Comparison of ENCODE assay signal across 13 cellular contexts in genomic region chr21:38139380-38140168, GRCh38.
A peak's percentile ranks its signal among the peaks of the same experiment; 100 is the strongest.
DNase-seq lines count a peak whose midpoint lies in the region; ATAC-seq, FAIRE-seq and TF ChIP-seq lines count a peak whose summit lies in the region.
"Had no signal": no experiment of that assay in that cellular context is flagged by ENCODE, and none has a peak within 500 bp of the region (broad histone marks: within the 10 kb centered on the region; RNA-seq: fewer than 3 reads in every experiment).

No MANE protein-coding gene starts in this region.

- CTCF ChIA-PET in A549 (lab: Yijun Ruan, JAX): interaction anchor here (0.7 to 1.6 kb wide), 4 partner anchors 10 to 216 kb away, joined by 3 to 10 read pairs (median 6); no protein-coding TSS in a partner anchor

- H3K9me3 ChIP-seq in A549 (peaks cover 46% of the 10 kb centered on the region), right atrium auricular region (no peaks in the 10 kb centered on the region)

- peak; percentile 2 to 71; a peak in 4 of 5 replicates for TF ChIP-seq RAD21 in A549 (conservative IDR thresholded peaks at IDR 0.05 in 1 of 2, IDR thresholded peaks at IDR 0.05 in 1 of 2)

- TF ChIP-seq POLR2A in A549 (IDR thresholded peaks at IDR 0.05; ENCODE audit: low read length): no peak

- POLR2A ChIA-PET in A549 (lab: Yijun Ruan, JAX): interaction anchor here (0.8 to 1.9 kb wide), 4 partner anchors 120 to 575 kb away, joined by 3 to 13 read pairs (median 6); no protein-coding TSS in a partner anchor

- no peak for TF ChIP-seq CTCF in A549 (IDR thresholded peaks at IDR 0.05)
- no peak for TF ChIP-seq CTCF in right atrium auricular region (IDR thresholded peaks at IDR 0.05)

- peak overlapping the region; percentile 93 to 99 for H3K27ac ChIP-seq in A549
- no peak overlapping the region for H3K27ac ChIP-seq in right atrium auricular region
- H3K27ac ChIP-seq: left ventricle myocardium inferior had no signal

- ATAC-seq in A549 (peak; percentile 90 to 95), GM19023 (IDR thresholded peaks at IDR 0.05; ENCODE audit: unreplicated experiment) (no peak), GM21723 (IDR thresholded peaks at IDR 0.05; ENCODE audit: unreplicated experiment) (no peak)

- DNase-seq in A549 (ENCODE audit: low read depth in 1 of 2, low spot score in 1 of 2) (peak; percentile 66 to 98), M059J (ENCODE audit: low read depth) (peak; percentile 96), SHP77 treated with DMSO at 0.1 percent for 48 hours (lab: John Stamatoyannopoulos, UW) (peak; percentile 79), iris pigment epithelial cell (ENCODE audit: low read depth) (peak; percentile 90), HCEC 1CT (no peak), right atrium auricular region (ENCODE audit: low spot score) (no peak)
- DNase-seq: activated T-cell treated with anti-CD3 and anti-CD28 coated beads, Interleukin-2, amount 50 U/mL, for 24 hours; occipital lobe; stimulated activated CD4-positive, alpha-beta T cell treated with anti-CD3 and anti-CD28 coated beads, Interleukin-2, amount 100 ng/mL, for 48 hours had no signal

- H3K4me2 ChIP-seq in A549: peak overlapping the region; percentile 81

- H3K27me3 ChIP-seq in right atrium auricular region: no peaks in the 10 kb centered on the region

- no peak for FAIRE-seq in A549 (lab: Jason Lieb, UNC)
- FAIRE-seq: G401.6 had no signal

- H3K4me3 ChIP-seq in A549 (no peak overlapping the region), right atrium auricular region (no peak overlapping the region)
- H3K4me3 ChIP-seq: left ventricle myocardium inferior had no signal

- H3K4me1 ChIP-seq in A549 (peaks cover 56% of the 10 kb centered on the region), right atrium auricular region (peaks cover 0 to 9% of the 10 kb centered on the region in 2 donors)

- peak; percentile 99 for TF ChIP-seq EP300 in A549 (IDR thresholded peaks at IDR 0.05)

- WGBS in A549 (ENCODE audit: missing lambda C conversion rate): 17% methylated on average over 5 of the region's 5 CpGs

- H3K36me3 ChIP-seq in right atrium auricular region: no peaks in the 10 kb centered on the region
- H3K36me3 ChIP-seq: left ventricle myocardium inferior had no signal

TF ChIP-seq in A549, 52 proteins besides CTCF, POLR2A, EP300 and RAD21:
- TF ChIP-seq HOXB13 (CRISPR knock-in tag; IDR thresholded peaks at IDR 0.05; ENCODE audit: low read depth) (peak; percentile 35; the same call in 1 of the 2 replicates), EHMT2 (IDR thresholded peaks at IDR 0.05; ENCODE audit: low read depth) (no peak), CHD2 (IDR thresholded peaks at IDR 0.05; ENCODE audit: low read length, partially characterized antibody) (peak; percentile 27), RARB (CRISPR knock-in tag; IDR thresholded peaks at IDR 0.05) (peak; percentile 91), HOXA7 (CRISPR knock-in tag; IDR thresholded peaks at IDR 0.05) (no peak), FOXS1 (CRISPR knock-in tag; IDR thresholded peaks at IDR 0.05) (peak; percentile 38; the same call in 1 of the 2 replicates), PBX3 (IDR thresholded peaks at IDR 0.05) (peak; percentile 83; the same call in 1 of the 2 replicates), ZFP36 (IDR thresholded peaks at IDR 0.05; ENCODE audit: borderline replicate concordance, partially characterized antibody) (peak; percentile 42), HDAC2 (IDR thresholded peaks at IDR 0.05) (no peak), HOXB5 (CRISPR knock-in tag; IDR thresholded peaks at IDR 0.05) (peak; percentile 85), GATA3 (IDR thresholded peaks at IDR 0.05; ENCODE audit: borderline replicate concordance) (peak; percentile 99), NFE2L2 (conservative IDR thresholded peaks at IDR 0.05; ENCODE audit: low read length) (no peak), REST (IDR thresholded peaks at IDR 0.05) (no peak), ZC3H11A (IDR thresholded peaks at IDR 0.05) (no peak), RFX5 (IDR thresholded peaks at IDR 0.05) (no peak), SMC3 (IDR thresholded peaks at IDR 0.05) (peak; percentile 72), TP53 (CRISPR knock-in tag; IDR thresholded peaks at IDR 0.05) (0 out of 2 replicates have a peak, but pooled peaks have one; percentile 43), ZSCAN20 (CRISPR knock-in tag; IDR thresholded peaks at IDR 0.05) (0 out of 2 replicates have a peak, but pooled peaks have one; percentile 53), BCL3 (IDR thresholded peaks at IDR 0.05) (peak; percentile 99), CEBPB (IDR thresholded peaks at IDR 0.05) (peak; percentile 100), FOSL2 (IDR thresholded peaks at IDR 0.05) (peak; percentile 67; the same call in 1 of the 2 replicates), FOSL2 (CRISPR knock-in tag; IDR thresholded peaks at IDR 0.05) (peak; percentile 93), JUNB (IDR thresholded peaks at IDR 0.05) (peak; percentile 97), MAX (IDR thresholded peaks at IDR 0.05) (peak; percentile 88), EHF (CRISPR knock-in tag; IDR thresholded peaks at IDR 0.05) (0 out of 2 replicates have a peak, but pooled peaks have one; percentile 66), SREBF2 (IDR thresholded peaks at IDR 0.05) (no peak), MYC (IDR thresholded peaks at IDR 0.05; ENCODE audit: borderline replicate concordance, low read length) (no peak), HES2 (IDR thresholded peaks at IDR 0.05) (peak; percentile 100), NR3C1 (IDR thresholded peaks at IDR 0.05) (no peak), MAFK (IDR thresholded peaks at IDR 0.05; ENCODE audit: partially characterized antibody) (no peak), JUN (IDR thresholded peaks at IDR 0.05) (peak; percentile 98 to 99)
TF ChIP-seq in A549: peak in this region for 19.

Comparison
In these comparisons a context has a peak if more than half of its experiments do, and no peak if none do; other contexts are left out.
1. ATAC-seq: peak in A549 (2 of 2); none in GM19023 (single experiment) and GM21723 (single experiment).
2. DNase-seq: peak in A549 (2 of 2), M059J (single experiment), SHP77 treated with DMSO at 0.1 percent for 48 hours (single experiment) and iris pigment epithelial cell (single experiment); none in HCEC 1CT (single experiment) and right atrium auricular region (single experiment).
3. H3K27ac ChIP-seq: peak in A549 (2 of 2); none in right atrium auricular region (0 of 2).